Comparison of ENCODE assay signal across 1 cellular context in genomic region chr3:122793568-122794416, GRCh38.
TF ChIP-seq lines count a peak whose summit lies in the region.

HSPBAP1 (minus strand) TSS chr3:122793831; CDS start chr3:122793680, 151 bp downstream.

TF ChIP-seq in K562, 482 proteins besides CTCF, POLR2A, EP300 and RAD21 (continued from another document and continues in another):
- TF ChIP-seq HOMEZ (CRISPR knock-in tag; IDR thresholded peaks at IDR 0.05) (no peak), ELK1 (CRISPR knock-in tag; IDR thresholded peaks at IDR 0.05) (no peak), SAFB2 (IDR thresholded peaks at IDR 0.05; ENCODE audit: borderline replicate concordance, low read depth, low read length, severe bottlenecking) (no peak), BRF1 (IDR thresholded peaks at IDR 0.05; ENCODE audit: borderline replicate concordance, extremely low read depth, insufficient read length) (no peak), ZBTB2 (IDR thresholded peaks at IDR 0.05) (no peak), MYNN (IDR thresholded peaks at IDR 0.05) (no peak), MYNN (CRISPR knock-in tag; IDR thresholded peaks at IDR 0.05) (no peak), ZNF133 (CRISPR knock-in tag; IDR thresholded peaks at IDR 0.05) (no peak), PML (IDR thresholded peaks at IDR 0.05; ENCODE audit: low read length) (no peak), ARID1B (IDR thresholded peaks at IDR 0.05) (no peak), ZNF224 (CRISPR knock-in tag; IDR thresholded peaks at IDR 0.05) (no peak), CEBPZ (IDR thresholded peaks at IDR 0.05; ENCODE audit: borderline replicate concordance, low read depth, low read length) (no peak), POLR2H (tag; IDR thresholded peaks at IDR 0.05; ENCODE audit: low read depth) (peak; percentile 31), TSC22D4 (tag; IDR thresholded peaks at IDR 0.05) (no peak), MTA3 (IDR thresholded peaks at IDR 0.05; ENCODE audit: borderline replicate concordance) (no peak), TAF9B (IDR thresholded peaks at IDR 0.05; ENCODE audit: partially characterized antibody) (no peak), CBX2 (IDR thresholded peaks at IDR 0.05; ENCODE audit: insufficient read depth, low read length, poor library complexity, severe bottlenecking) (no peak), HDAC6 (IDR thresholded peaks at IDR 0.05; ENCODE audit: low read depth, low read length) (no peak), FOXK1 (CRISPR knock-in tag; IDR thresholded peaks at IDR 0.05; ENCODE audit: borderline replicate concordance) (no peak), KLF16 (IDR thresholded peaks at IDR 0.05) (no peak), TAL1 (IDR thresholded peaks at IDR 0.05) (no peak), SLC30A9 (CRISPR knock-in tag; IDR thresholded peaks at IDR 0.05) (no peak), SP1 (CRISPR knock-in tag; IDR thresholded peaks at IDR 0.05) (peak; percentile 66), ZFP30 (CRISPR knock-in tag; IDR thresholded peaks at IDR 0.05; ENCODE audit: borderline replicate concordance) (no peak), ERF (CRISPR knock-in tag; IDR thresholded peaks at IDR 0.05) (no peak), ZNF780A (CRISPR knock-in tag; IDR thresholded peaks at IDR 0.05) (no peak), NCOA1 (IDR thresholded peaks at IDR 0.05; ENCODE audit: low read depth) (no peak), MEF2A (IDR thresholded peaks at IDR 0.05; ENCODE audit: control insufficient read depth, low read depth, low read length) (no peak), MBD2 (IDR thresholded peaks at IDR 0.05; ENCODE audit: borderline replicate concordance, low read depth) (no peak), RBM15 (IDR thresholded peaks at IDR 0.05; ENCODE audit: insufficient read depth, low read length) (no peak), FOS (IDR thresholded peaks at IDR 0.05; ENCODE audit: extremely low read depth, insufficient read length) (no peak), ZNF146 (CRISPR knock-in tag; IDR thresholded peaks at IDR 0.05; ENCODE audit: unreplicated experiment) (no peak), JUNB (CRISPR knock-in tag; conservative IDR thresholded peaks at IDR 0.05) (no peak), SP2 (IDR thresholded peaks at IDR 0.05; ENCODE audit: extremely low read depth, low read depth, low read length, poor library complexity, severe bottlenecking) (no peak), HNRNPLL (IDR thresholded peaks at IDR 0.05; ENCODE audit: low read depth, low read length, poor library complexity, severe bottlenecking) (peak; percentile 71), GABPB1 (CRISPR knock-in tag; IDR thresholded peaks at IDR 0.05) (peak; percentile 74), ZNF318 (IDR thresholded peaks at IDR 0.05; ENCODE audit: borderline replicate concordance in 1 of 2, low read depth in 1 of 2) (no peak), LCOR (CRISPR knock-in tag; IDR thresholded peaks at IDR 0.05) (peak; percentile 54; the same call in 1 of the 2 replicates), BRCA1 (IDR thresholded peaks at IDR 0.05) (no peak), BRCA1 (CRISPR knock-in tag; IDR thresholded peaks at IDR 0.05) (no peak), THAP12 (CRISPR knock-in tag; IDR thresholded peaks at IDR 0.05) (0 out of 2 replicates have a peak, but pooled peaks have one; percentile 23), ZNF695 (CRISPR knock-in tag; IDR thresholded peaks at IDR 0.05) (no peak), E2F5 (CRISPR knock-in tag; IDR thresholded peaks at IDR 0.05) (no peak), U2AF2 (optimal IDR thresholded peaks at IDR 0.05; ENCODE audit: low read depth, low read length) (no peak), KLF13 (tag; IDR thresholded peaks at IDR 0.05; ENCODE audit: borderline replicate concordance, low read depth) (no peak), ELF4 (CRISPR knock-in tag; IDR thresholded peaks at IDR 0.05) (no peak), ZNF79 (CRISPR knock-in tag; IDR thresholded peaks at IDR 0.05; ENCODE audit: low read depth) (no peak), RFX1 (IDR thresholded peaks at IDR 0.05) (peak; percentile 82), ZNF232 (CRISPR knock-in tag; IDR thresholded peaks at IDR 0.05) (no peak; the same call in 1 of the 2 replicates), ZNF274 (IDR thresholded peaks at IDR 0.05; ENCODE audit: borderline replicate concordance, low read depth, low read length) (no peak), SOX6 (IDR thresholded peaks at IDR 0.05) (no peak; the same call in 1 of the 2 replicates), BCL6 (CRISPR knock-in tag; IDR thresholded peaks at IDR 0.05) (no peak)
